ENCODE assay signal across 9 cellular contexts in genomic region chr2:15588329-15588919, GRCh38. TPM values are rescaled to one million over a fixed set of nuclear protein-coding genes. Genes with fewer than 3 reads are reported as not detected.
DNase-seq lines count a peak whose midpoint lies in the region; ATAC-seq, FAIRE-seq and TF ChIP-seq lines count a peak whose summit lies in the region.
"Had no signal": no experiment of that assay in that cellular context is flagged by ENCODE, and none has a peak within 500 bp of the region (broad histone marks: within the 10 kb centered on the region; RNA-seq: fewer than 3 reads in every experiment).

No MANE protein-coding gene starts in this region.

- no peaks in the 10 kb centered on the region for H3K27me3 Mint-ChIP-seq in activated T-cell treated with anti-CD3 and anti-CD28 coated beads, Interleukin-2, amount 50 U/mL, for 4 hours (ENCODE audit: low read depth)
- H3K27me3 Mint-ChIP-seq in osteocyte (ENCODE audit: unreplicated experiment): peaks cover 12% of the 10 kb centered on the region

- no peaks in the 10 kb centered on the region for H3K9me3 ChIP-seq in tibial artery

- intact Hi-C loops in tibial artery (cut with DNase I; ENCODE audit: low total_unique reads): no loop called here

- no peak overlapping the region for H3K4me3 Mint-ChIP-seq in activated T-cell treated with anti-CD3 and anti-CD28 coated beads, Interleukin-2, amount 50 U/mL, for 4 hours
- H3K4me3 Mint-ChIP-seq in osteocyte (ENCODE audit: unreplicated experiment): no peak overlapping the region

- peak; percentile 30 for DNase-seq in activated T-cell treated with anti-CD3 and anti-CD28 coated beads, Interleukin-2, amount 50 U/mL, for 1 hour
- no peak for DNase-seq in activated T-cell treated with anti-CD3 and anti-CD28 coated beads, Interleukin-2, amount 50 U/mL, for 4 hours
- peak; percentile 76 for DNase-seq in NCI-H1694 treated with DMSO at 0.1 percent for 48 hours (lab: John Stamatoyannopoulos, UW)
- DNase-seq in fibroblast of mammary gland (ENCODE audit: low read depth): peak; percentile 69
- DNase-seq in osteocyte (ENCODE audit: extremely low spot score, unreplicated experiment): no peak
- no peak for DNase-seq in tibial artery

- no peaks in the 10 kb centered on the region for H3K36me3 Mint-ChIP-seq in activated T-cell treated with anti-CD3 and anti-CD28 coated beads, Interleukin-2, amount 50 U/mL, for 4 hours (ENCODE audit: insufficient read depth)
- H3K36me3 Mint-ChIP-seq in osteocyte (ENCODE audit: unreplicated experiment): no peaks in the 10 kb centered on the region

- no peak overlapping the region for H3K4me3 ChIP-seq in fibroblast of mammary gland (ENCODE audit: control insufficient read depth, low read depth, low read length)
- H3K4me3 ChIP-seq in tibial artery: no peak overlapping the region

- TF ChIP-seq CTCF in fibroblast of mammary gland (conservative IDR thresholded peaks at IDR 0.05; ENCODE audit: control insufficient read depth, insufficient read depth, low read depth, low read length) (peak; percentile 66), osteocyte (IDR thresholded peaks at IDR 0.05) (peak; percentile 75), tibial artery (IDR thresholded peaks at IDR 0.05) (no peak)

- FAIRE-seq in TTC549 (lab: Jason Lieb, UNC): peak; percentile 25
- FAIRE-seq: G401.6 had no signal

- ATAC-seq in activated T-cell treated with anti-CD3 and anti-CD28 coated beads, Interleukin-2, amount 50 U/mL, for 4 hours: no peak
- ATAC-seq in GM19463 (IDR thresholded peaks at IDR 0.05; ENCODE audit: unreplicated experiment): no peak

- peaks cover 0 to 8% of the 10 kb centered on the region in 2 donors for H3K27me3 ChIP-seq in tibial artery

- peaks cover 0 to 17% (median 12%) of the 10 kb centered on the region in 4 donors for H3K4me1 ChIP-seq in tibial artery

- peaks cover 15% of the 10 kb centered on the region for H3K4me1 Mint-ChIP-seq in activated T-cell treated with anti-CD3 and anti-CD28 coated beads, Interleukin-2, amount 50 U/mL, for 4 hours (ENCODE audit: low read depth)
- peaks cover 16% of the 10 kb centered on the region for H3K4me1 Mint-ChIP-seq in osteocyte (ENCODE audit: unreplicated experiment)

- no peak overlapping the region for H3K27ac Mint-ChIP-seq in osteocyte (ENCODE audit: unreplicated experiment)

- H3K27ac ChIP-seq in tibial artery: no peak overlapping the region

- no peaks in the 10 kb centered on the region for H3K36me3 ChIP-seq in tibial artery

- no peaks in the 10 kb centered on the region for H3K9me3 Mint-ChIP-seq in activated T-cell treated with anti-CD3 and anti-CD28 coated beads, Interleukin-2, amount 50 U/mL, for 4 hours
- no peaks in the 10 kb centered on the region for H3K9me3 Mint-ChIP-seq in osteocyte (ENCODE audit: unreplicated experiment)

RNA-seq across cellular contexts. Expression of gene DDX1, which starts 3.2 kb away (rescaled TPM):
- 100 to 1,000 TPM; 121 to 174 (median 128) TPM for total RNA-seq in activated T-cell treated with anti-CD3 and anti-CD28 coated beads, Interleukin-2, amount 50 U/mL, for 4 hours
- total RNA-seq in osteocyte: 85.6 and 90.7 TPM in 2 replicates

RNA-seq across cellular contexts. Expression of gene NBAS, which starts 27.3 kb away (rescaled TPM):
- 10 to 100 TPM; 28.5 to 30.4 (median 29.7) TPM for total RNA-seq in activated T-cell treated with anti-CD3 and anti-CD28 coated beads, Interleukin-2, amount 50 U/mL, for 4 hours
- 43.6 and 48.8 TPM in 2 replicates for total RNA-seq in osteocyte

Comparison
In these comparisons a context has a peak if more than half of its experiments do, and no peak if none do; other contexts are left out.
1. DNase-seq: peak in activated T-cell treated with anti-CD3 and anti-CD28 coated beads, Interleukin-2, amount 50 U/mL, for 1 hour (single experiment), NCI-H1694 treated with DMSO at 0.1 percent for 48 hours (single experiment) and fibroblast of mammary gland (single experiment); none in activated T-cell treated with anti-CD3 and anti-CD28 coated beads, Interleukin-2, amount 50 U/mL, for 4 hours (single experiment), osteocyte (single experiment) and tibial artery (0 of 2).
2. CTCF ChIP-seq: peak in fibroblast of mammary gland (single experiment) and osteocyte (single experiment); none in tibial artery (0 of 2).